ENCODE assay signal across 8 cellular contexts in the genomic region with DNA sequence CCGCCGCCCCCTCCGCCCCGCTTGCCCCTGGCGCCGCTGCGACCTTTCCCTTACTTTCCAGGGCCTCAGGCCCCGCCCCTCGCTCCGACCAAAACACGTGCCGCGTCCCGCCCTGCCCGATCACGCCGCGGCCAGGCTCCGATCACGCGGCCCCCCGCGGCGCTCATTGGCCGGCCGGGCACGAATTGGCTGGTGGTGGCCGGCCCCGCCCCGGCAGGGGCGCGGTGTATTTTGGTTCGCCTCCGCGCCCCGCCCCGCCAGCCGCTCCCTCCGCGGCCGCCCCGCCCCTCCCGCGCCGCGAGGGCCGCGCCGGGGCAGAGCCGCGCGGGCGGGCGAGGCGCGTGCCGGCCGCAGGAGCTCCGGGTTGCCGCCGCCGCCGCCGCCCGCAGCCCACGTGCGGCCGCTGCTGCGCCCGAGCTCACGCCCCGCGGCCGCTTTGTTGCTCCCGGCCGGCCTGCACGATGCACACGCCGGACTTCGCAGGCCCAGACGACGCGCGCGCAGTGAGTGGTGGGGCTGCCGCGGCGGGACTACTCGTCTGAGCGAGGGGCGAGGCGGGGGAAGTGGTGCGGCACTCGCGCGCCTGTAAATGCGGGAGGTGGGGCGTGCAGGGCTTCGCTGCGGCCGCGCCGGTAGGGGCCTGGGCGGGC. TPM values are rescaled to one million over a fixed set of nuclear protein-coding genes. Genes with fewer than 3 reads are reported as not detected.
DNase-seq lines count a peak whose midpoint lies in the region; ATAC-seq and TF ChIP-seq lines count a peak whose summit lies in the region.

A gene (plus strand): TSS at position 295 of the 650 bp plus-strand sequence. CDS start 167 bp downstream, at position 462.

- H3K9ac ChIP-seq in ES-I3 (ENCODE audit: low read depth, low read length): peak within 1 kb of the TSS; percentile 67

- peaks cover 15 to 35% (median 25%) of the 10 kb centered on the region in 3 donors for H3K4me1 Mint-ChIP-seq in T-cell

- peak; percentile 82 for DNase-seq in NCI-H1048 (lab: John Stamatoyannopoulos, UW)
- DNase-seq in T-cell: peak; percentile 58 to 85 (median 76)
- peak; percentile 95 to 98 (median 96) for DNase-seq in heart left ventricle
- peak; percentile 59 for DNase-seq in pons (ENCODE audit: low spot score)
- DNase-seq in thyroid gland: peak; percentile 92 to 96

- H3K4me1 ChIP-seq in ES-I3 (ENCODE audit: insufficient read depth, low read length) (no peaks in the 10 kb centered on the region), HEK293 (ENCODE audit: control insufficient read depth, insufficient read depth, low read length) (peaks cover 2% of the 10 kb centered on the region), heart left ventricle (peaks cover 13 to 78% (median 58%) of the 10 kb centered on the region in 12 donors), thyroid gland (peaks cover 14 to 44% of the 10 kb centered on the region in 2 donors)

- H3K36me3 Mint-ChIP-seq in T-cell: peaks cover 9% of the 10 kb centered on the region

- intact Hi-C loops in heart left ventricle (cut with DNase I): loop anchor here in 3 of 10 donors (5.0 to 10.0 kb wide), 2 partner anchors 36 to 409 kb away; a partner anchor contains a TSS
- intact Hi-C loops in thyroid gland (cut with DNase I): no loop called here

- peak within 1 kb of the TSS; percentile 83 to 86 (median 84) for H3K4me3 Mint-ChIP-seq in T-cell

- 0 to 1% (median 1%) methylated on average over 58 to 94 of the region's 104 CpGs for WGBS in adipose tissue, 3 donors
- WGBS in heart left ventricle, 4 donors: 0 to 1% (median 0%) methylated on average over 24 to 104 of the region's 104 CpGs
- WGBS in thyroid gland, 2 donors: no CpG with 5 or more reads among the region's 104 CpGs

- CTCF ChIA-PET in HEK293 (lab: Yijun Ruan, JAX) (interaction anchor here (0.6 kb wide), 2 partner anchors 29 to 253 kb away, joined by 3 read pairs; no protein-coding TSS in a partner anchor), T-cell (lab: Charles Lee) (interaction anchor here (2.8 to 4.4 kb wide), 2 partner anchors 58 kb away, joined by 12 to 34 read pairs; no protein-coding TSS in a partner anchor)

- H3K27me3 ChIP-seq in heart left ventricle: no peaks in the 10 kb centered on the region
- no peaks in the 10 kb centered on the region for H3K27me3 ChIP-seq in thyroid gland

- H3K9me3 Mint-ChIP-seq in T-cell: no peaks in the 10 kb centered on the region

- H3K4me3 ChIP-seq in HEK293 (ENCODE audit: low read depth, low read length) (peak within 1 kb of the TSS; percentile 62), heart left ventricle (peak within 1 kb of the TSS; percentile 38 to 93 (median 70)), thyroid gland (replicated peaks in 1 of 3) (peak within 1 kb of the TSS; percentile 9 to 69 (median 44))

- TF ChIP-seq POLR2A in heart left ventricle (IDR thresholded peaks at IDR 0.05) (peak in 1 of 2 donors; percentile 49), thyroid gland (IDR thresholded peaks at IDR 0.05) (peak in 1 of 2 donors; percentile 62)

- H3K27ac ChIP-seq in HEK293 (ENCODE audit: extremely low read depth, low read depth, low read length): peak within 1 kb of the TSS; percentile 96
- peak within 1 kb of the TSS; percentile 96 for H3K27ac ChIP-seq in adipose tissue (ENCODE audit: low read depth, low read length)
- peak within 1 kb of the TSS; percentile 94 to 100 (median 98) for H3K27ac ChIP-seq in heart left ventricle
- H3K27ac ChIP-seq in thyroid gland: peak within 1 kb of the TSS; percentile 92 to 99 (median 95)

- ATAC-seq in T-cell (replicated peaks in 1 of 4) (peak; percentile 67 to 78 (median 78)), heart left ventricle (peak; percentile 66 to 84 (median 74))

- H3K9me3 ChIP-seq in ES-I3 (ENCODE audit: control insufficient read depth, insufficient read depth, low read length): no peaks in the 10 kb centered on the region
- no peaks in the 10 kb centered on the region for H3K9me3 ChIP-seq in HEK293 (ENCODE audit: control insufficient read depth, insufficient read depth, low read depth, low read length)
- no peaks in the 10 kb centered on the region for H3K9me3 ChIP-seq in heart left ventricle
- no peaks in the 10 kb centered on the region for H3K9me3 ChIP-seq in thyroid gland

- no peaks in the 10 kb centered on the region for H3K36me3 ChIP-seq in ES-I3 (ENCODE audit: insufficient read depth, low read length)
- peaks cover 0 to 22% of the 10 kb centered on the region in 2 experiments; a peak in 1 of 3 replicates for H3K36me3 ChIP-seq in HEK293 (ENCODE audit: control insufficient read depth in 2 of 2, insufficient read depth in 1 of 2, low read length in 2 of 2)
- peaks cover 3 to 27% (median 24%) of the 10 kb centered on the region in 9 donors for H3K36me3 ChIP-seq in heart left ventricle
- H3K36me3 ChIP-seq in thyroid gland: peaks cover 7 to 12% of the 10 kb centered on the region in 2 donors

- H3K27me3 Mint-ChIP-seq in T-cell: no peaks in the 10 kb centered on the region

- TF ChIP-seq CTCF in HEK293 (tag by site-specific recombination; IDR thresholded peaks at IDR 0.05): no peak
- no peak for TF ChIP-seq CTCF in heart left ventricle (IDR thresholded peaks at IDR 0.05)
- TF ChIP-seq CTCF in thyroid gland (IDR thresholded peaks at IDR 0.05): peak in 1 of 6 experiments; percentile 13

- POLR2A ChIA-PET in HEK293 (lab: Yijun Ruan, JAX) (interaction anchor here (0.6 to 3.0 kb wide), 3 partner anchors 14 to 508 kb away, joined by 4 to 17 read pairs (median 7); a partner anchor contains a TSS), T-cell (lab: Charles Lee) (no interaction called here)

- H3K27ac Mint-ChIP-seq in T-cell: peak within 1 kb of the TSS; percentile 81 to 88

TF ChIP-seq in HEK293, 187 proteins besides CTCF, POLR2A, EP300 and RAD21:
- TF ChIP-seq ZNF248 (tag by site-specific recombination; IDR thresholded peaks at IDR 0.05) (no peak), ZNF596 (tag by site-specific recombination; IDR thresholded peaks at IDR 0.05) (no peak), KLF7 (tag by site-specific recombination; IDR thresholded peaks at IDR 0.05; ENCODE audit: borderline replicate concordance) (no peak), ZSCAN30 (tag by site-specific recombination; IDR thresholded peaks at IDR 0.05) (peak; percentile 15; the same call in 1 of the 2 replicates), ZIC2 (tag by site-specific recombination; IDR thresholded peaks at IDR 0.05) (peak; percentile 31; the same call in 1 of the 2 replicates), ZNF302 (tag by site-specific recombination; IDR thresholded peaks at IDR 0.05; ENCODE audit: low read depth) (no peak), ZBTB8A (tag by site-specific recombination; IDR thresholded peaks at IDR 0.05) (peak; percentile 62), ZFP3 (tag by site-specific recombination; IDR thresholded peaks at IDR 0.05; ENCODE audit: low read depth) (no peak), MEIS1 (CRISPR knock-in tag; IDR thresholded peaks at IDR 0.05; ENCODE audit: borderline replicate concordance) (no peak), GLIS1 (tag by site-specific recombination; IDR thresholded peaks at IDR 0.05) (0 out of 2 replicates have a peak, but pooled peaks have one; percentile 11), SP7 (tag by site-specific recombination; IDR thresholded peaks at IDR 0.05) (no peak), IKZF3 (tag by site-specific recombination; IDR thresholded peaks at IDR 0.05) (no peak), ZNF37A (tag by site-specific recombination; IDR thresholded peaks at IDR 0.05) (no peak), HOXC10 (CRISPR knock-in tag; IDR thresholded peaks at IDR 0.05) (peak; percentile 87; the same call in 1 of the 2 replicates), ZNF830 (tag by site-specific recombination; IDR thresholded peaks at IDR 0.05; ENCODE audit: low read depth) (no peak), OSR2 (tag by site-specific recombination; IDR thresholded peaks at IDR 0.05) (no peak), ZNF792 (tag by site-specific recombination; IDR thresholded peaks at IDR 0.05) (no peak)
- TF ChIP-seq, protein P1, sequence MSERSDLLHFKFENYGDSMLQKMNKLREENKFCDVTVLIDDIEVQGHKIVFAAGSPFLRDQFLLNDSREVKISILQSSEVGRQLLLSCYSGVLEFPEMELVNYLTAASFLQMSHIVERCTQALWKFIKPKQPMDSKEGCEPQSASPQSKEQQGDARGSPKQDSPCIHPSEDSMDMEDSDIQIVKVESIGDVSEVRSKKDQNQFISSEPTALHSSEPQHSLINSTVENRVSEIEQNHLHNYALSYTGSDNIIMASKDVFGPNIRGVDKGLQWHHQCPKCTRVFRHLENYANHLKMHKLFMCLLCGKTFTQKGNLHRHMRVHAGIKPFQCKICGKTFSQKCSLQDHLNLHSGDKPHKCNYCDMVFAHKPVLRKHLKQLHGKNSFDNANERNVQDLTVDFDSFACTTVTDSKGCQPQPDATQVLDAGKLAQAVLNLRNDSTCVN (tag by site-specific recombination; optimal IDR thresholded peaks at IDR 0.05): peak; percentile 62
- TF ChIP-seq, protein P2, sequence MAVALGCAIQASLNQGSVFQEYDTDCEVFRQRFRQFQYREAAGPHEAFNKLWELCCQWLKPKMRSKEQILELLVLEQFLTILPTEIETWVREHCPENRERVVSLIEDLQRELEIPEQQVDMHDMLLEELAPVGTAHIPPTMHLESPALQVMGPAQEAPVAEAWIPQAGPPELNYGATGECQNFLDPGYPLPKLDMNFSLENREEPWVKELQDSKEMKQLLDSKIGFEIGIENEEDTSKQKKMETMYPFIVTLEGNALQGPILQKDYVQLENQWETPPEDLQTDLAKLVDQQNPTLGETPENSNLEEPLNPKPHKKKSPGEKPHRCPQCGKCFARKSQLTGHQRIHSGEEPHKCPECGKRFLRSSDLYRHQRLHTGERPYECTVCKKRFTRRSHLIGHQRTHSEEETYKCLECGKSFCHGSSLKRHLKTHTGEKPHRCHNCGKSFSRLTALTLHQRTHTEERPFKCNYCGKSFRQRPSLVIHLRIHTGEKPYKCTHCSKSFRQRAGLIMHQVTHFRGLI (tag by site-specific recombination; IDR thresholded peaks at IDR 0.05): peak; percentile 65; the same call in 1 of the 2 replicates
- TF ChIP-seq, protein P3, sequence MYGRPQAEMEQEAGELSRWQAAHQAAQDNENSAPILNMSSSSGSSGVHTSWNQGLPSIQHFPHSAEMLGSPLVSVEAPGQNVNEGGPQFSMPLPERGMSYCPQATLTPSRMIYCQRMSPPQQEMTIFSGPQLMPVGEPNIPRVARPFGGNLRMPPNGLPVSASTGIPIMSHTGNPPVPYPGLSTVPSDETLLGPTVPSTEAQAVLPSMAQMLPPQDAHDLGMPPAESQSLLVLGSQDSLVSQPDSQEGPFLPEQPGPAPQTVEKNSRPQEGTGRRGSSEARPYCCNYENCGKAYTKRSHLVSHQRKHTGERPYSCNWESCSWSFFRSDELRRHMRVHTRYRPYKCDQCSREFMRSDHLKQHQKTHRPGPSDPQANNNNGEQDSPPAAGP (tag by site-specific recombination; IDR thresholded peaks at IDR 0.05): 0 out of 2 replicates have a peak, but pooled peaks have one; percentile 18

RNA-seq across cellular contexts. Expression of the gene that starts here (rescaled TPM):
- 10 to 100 TPM in 3 of 5 donors, 1 to 10 TPM in 2; 6.8 to 36.3 (median 10.3) TPM for total RNA-seq in T-cell
- polyA plus RNA-seq in adipose tissue: 10 to 100 TPM; 13.1 to 38.1 (median 15.0) TPM
- total RNA-seq in heart left ventricle: 10 to 100 TPM; 11.8 to 43.8 (median 21.4) TPM
- 1 to 10 TPM; 5.4 to 8.0 TPM for polyA plus RNA-seq in heart left ventricle
- total RNA-seq in thyroid gland: 10 to 100 TPM; 11.2 to 44.2 (median 23.7) TPM

Comparison
In these comparisons a context has a peak if more than half of its experiments do, and no peak if none do; other contexts are left out.
1. Peak in every context shown above with its lines: DNase-seq, ATAC-seq, H3K4me3 ChIP-seq and H3K27ac ChIP-seq.